In the genomic region with DNA sequence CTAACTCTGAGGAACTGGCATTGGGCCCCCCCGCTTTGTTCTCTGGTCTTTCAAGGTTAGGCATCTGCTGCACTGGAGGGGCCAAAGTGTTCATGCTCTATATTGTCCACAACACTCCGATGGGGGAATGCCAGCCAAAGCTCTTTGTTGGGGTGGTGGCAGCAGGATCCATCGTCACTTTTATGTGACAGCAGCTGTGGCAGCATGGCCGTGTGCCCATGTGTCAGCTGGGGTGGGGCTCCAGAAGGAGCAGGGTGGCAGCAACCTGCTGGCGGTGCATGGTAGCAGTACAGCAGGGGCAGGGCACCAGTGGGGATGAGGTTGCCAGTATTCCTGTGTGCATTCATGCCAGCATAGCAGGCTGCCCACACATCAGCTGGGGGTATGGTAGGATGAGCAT, we compare ENCODE assay signal across 31 cellular contexts. TPM values are rescaled to one million over a fixed set of nuclear protein-coding genes. Genes with fewer than 3 reads are reported as not detected.
DNase-seq lines count a peak whose midpoint lies in the region; ATAC-seq and TF ChIP-seq lines count a peak whose summit lies in the region.
"Had no signal": no experiment of that assay in that cellular context is flagged by ENCODE, and none has a peak within 500 bp of the region (broad histone marks: within the 10 kb centered on the region; RNA-seq: fewer than 3 reads in every experiment).

No MANE protein-coding gene starts in this region.

- H3K23ac ChIP-seq in IMR-90 (ENCODE audit: low read depth, low read length), result peak overlapping the region; percentile 64; the same call in 1 of the 2 replicates

- TF ChIP-seq RAD21 in IMR-90 (IDR thresholded peaks at IDR 0.05; ENCODE audit: low read length), result no peak

- peak overlapping the region; percentile 80 for H2BK120ac ChIP-seq in IMR-90 (ENCODE audit: low read depth, low read length)

- H2AK9ac ChIP-seq in IMR-90 (replicated peaks; ENCODE audit: low read depth, low read length, poor library complexity), result peak overlapping the region; percentile 48

- H3K18ac ChIP-seq in IMR-90 (ENCODE audit: low read depth, low read length), result peak overlapping the region; percentile 82; the same call in 1 of the 2 replicates

- peak overlapping the region; percentile 50; the same call in 1 of the 2 replicates for H3K27ac ChIP-seq in IMR-90 (ENCODE audit: insufficient read depth, low read length)
- peak overlapping the region; percentile 74 for H3K27ac ChIP-seq in caudate nucleus (ENCODE audit: low read depth, low read length)
- H3K27ac ChIP-seq: BLaER1, coronary artery, esophagus squamous epithelium, foreskin keratinocyte, right lobe of liver, SJSA1, stomach, tibial nerve had no signal

- H3K36me3 ChIP-seq in IMR-90 (ENCODE audit: control insufficient read depth, insufficient read depth, low read length), result no peaks in the 10 kb centered on the region; the same call in 1 of the 2 replicates
- H3K36me3 ChIP-seq: BLaER1, esophagus squamous epithelium, HAP-1, right lobe of liver, SJSA1, stomach, tibial nerve had no signal

- no peak overlapping the region for H3K4me2 ChIP-seq in IMR-90 (ENCODE audit: low read depth, low read length)
- H3K4me2 ChIP-seq: BLaER1 had no signal

- H3K4ac ChIP-seq in IMR-90 (ENCODE audit: low read depth, low read length), result peak overlapping the region; percentile 93

- H3K9me1 ChIP-seq in IMR-90 (ENCODE audit: insufficient read depth, low read length), result peaks cover 16% of the 10 kb centered on the region; the same call in 1 of the 2 replicates

- peak overlapping the region; percentile 78; the same call in 1 of the 2 replicates for H4K5ac ChIP-seq in IMR-90 (ENCODE audit: low read depth, low read length)

- no peak for DNase-seq in IMR-90
- peak in 47 of 61 donors; percentile 0 to 77 (median 39) for DNase-seq in caudate nucleus (lab: John Stamatoyannopoulos, UW)
- peak; percentile 25 to 27 for DNase-seq in left colon
- peak; percentile 41 to 96 (median 66) for DNase-seq in posterior cingulate gyrus
- no peak for DNase-seq in Kasumi-1 (lab: John Stamatoyannopoulos, UW)
- no peak for DNase-seq in NCI-H187 treated with DMSO at 0.1 percent for 48 hours (lab: John Stamatoyannopoulos, UW)
- no peak for DNase-seq in activated T-cell treated with anti-CD3 and anti-CD28 coated beads for 4 hours
- DNase-seq: activated B cell treated with CpG ODN at 0.5 μM for 24 hours; activated CD4-positive, alpha-beta T cell treated with anti-CD3 and anti-CD28 coated beads, Interleukin-2, amount 10 ng/mL, durations not matched to agents 7 days and 5 days; activated effector memory CD4-positive, alpha-beta T cell treated with Interleukin-2 at 50 U/mL for 16 hours; activated T-cell treated with anti-CD3 and anti-CD28 coated beads, Interleukin-2, amount 50 U/mL, for 1 hour; aorta; EL; esophagus squamous epithelium; foreskin keratinocyte; NCI-H187; NCI-H2171; NCI-H510A; right lobe of liver; stimulated activated CD4-positive, alpha-beta T cell treated with anti-CD3 and anti-CD28 coated beads, Interleukin-12 subunit alpha, Interleukin-12 subunit beta, amount 100 ng/mL, for 4 hours; stimulated activated CD4-positive, alpha-beta T cell treated with anti-CD3 and anti-CD28 coated beads, Interleukin-4, amount 100 ng/mL, for 1 hour; stomach; T-helper 1 cell had no signal

- intact Hi-C loops in IMR-90 (cut with micrococcal nuclease), result no loop called here
- intact Hi-C loops in left colon (cut with DNase I, micrococcal nuclease), result no loop called here
- intact Hi-C loops in posterior cingulate gyrus (cut with DNase I), result no loop called here

- H3K27me3 ChIP-seq in IMR-90 (ENCODE audit: control insufficient read depth, insufficient read depth, low read length), result no peaks in the 10 kb centered on the region
- H3K27me3 ChIP-seq: BLaER1, esophagus squamous epithelium, foreskin keratinocyte, right lobe of liver, SJSA1, stomach, tibial nerve had no signal

- no CpG with 5 or more reads among the region's 5 CpGs for WGBS in IMR-90 (ENCODE audit: extremely low coverage in 2 of 2, insufficient read length in 1 of 2), 2 experiments

- H3K14ac ChIP-seq in IMR-90 (replicated peaks; ENCODE audit: low read depth, low read length), result peak overlapping the region; percentile 3

- H3K9me3 ChIP-seq in IMR-90 (ENCODE audit: control insufficient read depth, insufficient read depth, low read length), result no peaks in the 10 kb centered on the region
- H3K9me3 ChIP-seq: esophagus squamous epithelium, HAP-1, right lobe of liver, stomach had no signal

- peak overlapping the region; percentile 34 to 54; a peak in 2 of 4 replicates for H4K8ac ChIP-seq in IMR-90 (ENCODE audit: low read depth in 2 of 2, low read length in 2 of 2)

- no peak overlapping the region for H3K9ac ChIP-seq in IMR-90 (ENCODE audit: low read depth, low read length)
- H3K9ac ChIP-seq: BLaER1 had no signal

- dilution Hi-C loops in IMR-90 (cut with HindIII; ENCODE audit: low sequenced_read_pairs, unreplicated experiment), result no loop called here

- peak overlapping the region; percentile 78 for H4K91ac ChIP-seq in IMR-90 (ENCODE audit: insufficient read depth, low read depth, low read length)

- peaks cover 16% of the 10 kb centered on the region for H3K4me1 ChIP-seq in IMR-90 (ENCODE audit: control insufficient read depth, insufficient read depth, low read length)
- H3K4me1 ChIP-seq: BLaER1, HAP-1, right lobe of liver, stomach, tibial nerve had no signal

- no TSS peak for BruUV-seq in IMR-90 (replicated peaks; lab: Mats Ljungman, UMichigan)

- H3K79me1 ChIP-seq in IMR-90 (ENCODE audit: low read depth in 1 of 2, low read length in 2 of 2), result peaks cover 15 to 46% of the 10 kb centered on the region in 2 experiments; a peak in 3 of 4 replicates

- no peak overlapping the region for H3K4me3 ChIP-seq in IMR-90 (ENCODE audit: insufficient read depth, low read depth, low read length)
- H3K4me3 ChIP-seq: BLaER1, coronary artery, esophagus squamous epithelium, HAP-1, right lobe of liver, SJSA1, stomach, tibial nerve had no signal

- no peak for ATAC-seq in IMR-90 (ENCODE audit: low read depth)
- ATAC-seq in left colon, result peak; percentile 69
- no peak for ATAC-seq in GM21737 (IDR thresholded peaks at IDR 0.05; ENCODE audit: unreplicated experiment)
- ATAC-seq: activated naive CD4-positive, alpha-beta T cell treated with anti-CD3 and anti-CD28 coated beads, Interleukin-2, amount 50 U/mL, for 72 hours; foreskin keratinocyte had no signal

- peak overlapping the region; percentile 39 for H2AFZ ChIP-seq in IMR-90 (replicated peaks; ENCODE audit: low read length, poor library complexity)

- H2AK5ac ChIP-seq in IMR-90 (ENCODE audit: low read depth, low read length), result peak overlapping the region; percentile 97

- no peak for TF ChIP-seq POLR2A in IMR-90 (IDR thresholded peaks at IDR 0.05; ENCODE audit: low read depth, low read length)

- no peak overlapping the region for H3K56ac ChIP-seq in IMR-90 (ENCODE audit: extremely low read depth, insufficient read depth, low read length)

- peak overlapping the region; percentile 3; the same call in 1 of the 3 replicates for H2BK15ac ChIP-seq in IMR-90 (ENCODE audit: low read depth, low read length)

- POLR2A ChIA-PET in IMR-90 (lab: Charles Lee; ENCODE audit: unreplicated experiment), result no interaction called here

- in situ Hi-C loops in IMR-90 (cut with MboI; ENCODE audit: low sequenced_read_pairs), result no loop called here

- H4K20me1 ChIP-seq in IMR-90 (ENCODE audit: insufficient read depth, low read length), result no peaks in the 10 kb centered on the region
- H4K20me1 ChIP-seq: BLaER1 had no signal

- TF ChIP-seq CTCF in IMR-90 (conservative IDR thresholded peaks at IDR 0.05; ENCODE audit: low read depth, low read length), result no peak

- peak overlapping the region; percentile 82 for H2BK20ac ChIP-seq in IMR-90 (ENCODE audit: low read depth, low read length)

- peak overlapping the region; percentile 84 for H2BK5ac ChIP-seq in IMR-90 (ENCODE audit: low read depth, low read length, poor library complexity, severe bottlenecking)

- CTCF ChIA-PET in IMR-90 (lab: Yijun Ruan, JAX), result no interaction called here

TF ChIP-seq in IMR-90, 13 proteins besides CTCF, POLR2A, EP300 and RAD21 (continues in another document):
- no peak for TF ChIP-seq RCOR1 (IDR thresholded peaks at IDR 0.05; ENCODE audit: insufficient replicate concordance, low read length)
- TF ChIP-seq FOS (IDR thresholded peaks at IDR 0.05; ENCODE audit: low read depth, low read length), result no peak
- TF ChIP-seq, protein P1, sequence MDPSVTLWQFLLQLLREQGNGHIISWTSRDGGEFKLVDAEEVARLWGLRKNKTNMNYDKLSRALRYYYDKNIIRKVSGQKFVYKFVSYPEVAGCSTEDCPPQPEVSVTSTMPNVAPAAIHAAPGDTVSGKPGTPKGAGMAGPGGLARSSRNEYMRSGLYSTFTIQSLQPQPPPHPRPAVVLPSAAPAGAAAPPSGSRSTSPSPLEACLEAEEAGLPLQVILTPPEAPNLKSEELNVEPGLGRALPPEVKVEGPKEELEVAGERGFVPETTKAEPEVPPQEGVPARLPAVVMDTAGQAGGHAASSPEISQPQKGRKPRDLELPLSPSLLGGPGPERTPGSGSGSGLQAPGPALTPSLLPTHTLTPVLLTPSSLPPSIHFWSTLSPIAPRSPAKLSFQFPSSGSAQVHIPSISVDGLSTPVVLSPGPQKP (IDR thresholded peaks at IDR 0.05; ENCODE audit: borderline replicate concordance, low read depth, low read length), result no peak
- no peak for TF ChIP-seq MAFK (IDR thresholded peaks at IDR 0.05; ENCODE audit: low read depth, low read length)
- no peak for TF ChIP-seq BHLHE40 (IDR thresholded peaks at IDR 0.05; ENCODE audit: low read depth, low read length)
- no peak for TF ChIP-seq RFX5 (IDR thresholded peaks at IDR 0.05; ENCODE audit: low read depth, low read length)
- TF ChIP-seq CHD1 (IDR thresholded peaks at IDR 0.05; ENCODE audit: low read depth, low read length), result no peak
- no peak for TF ChIP-seq SMC3 (IDR thresholded peaks at IDR 0.05; ENCODE audit: low read depth, low read length)
- no peak for TF ChIP-seq MAZ (IDR thresholded peaks at IDR 0.05; ENCODE audit: borderline replicate concordance, low read depth, low read length)
- no peak for TF ChIP-seq NFE2L2 (IDR thresholded peaks at IDR 0.05; ENCODE audit: low read depth, low read length)
- TF ChIP-seq CEBPB (IDR thresholded peaks at IDR 0.05; ENCODE audit: low read depth, low read length), result no peak
- no peak for TF ChIP-seq MXI1 (IDR thresholded peaks at IDR 0.05; ENCODE audit: borderline replicate concordance, low read depth, low read length)

RNA-seq across cellular contexts. Expression of gene ITGA2, which starts 28.2 kb away (rescaled TPM):
- total RNA-seq in IMR-90 (2012; rRNA removed) (83.6 and 93.4 TPM in 2 replicates), left colon (10 to 100 TPM; 17.6 to 19.2 TPM)
- 20.4 and 23.3 TPM in 2 replicates for polyA plus RNA-seq in IMR-90 (2012; rRNA removed)
- 3.8 and 6.3 TPM in 2 replicates for polyA plus RNA-seq in IMR-90 (2012; cell fraction: cytosol; rRNA removed)
- 2.9 and 17.7 TPM in 2 replicates for polyA plus RNA-seq in IMR-90 (2012; cell fraction: nucleus; rRNA removed; ENCODE audit: low replicate concordance)
- polyA plus RNA-seq: IgD-negative memory B cell had no signal

Comparison
In these comparisons a context has a peak if more than half of its experiments do, and no peak if none do; other contexts are left out.
1. DNase-seq: peak in caudate nucleus (47 of 61), left colon (2 of 2) and posterior cingulate gyrus (10 of 10); none in IMR-90 (single experiment), Kasumi-1 (0 of 2), NCI-H187 treated with DMSO at 0.1 percent for 48 hours (single experiment) and activated T-cell treated with anti-CD3 and anti-CD28 coated beads for 4 hours (single experiment).